Comparison of ENCODE assay signal across 8 cellular contexts in genomic region chr4:2962614-2963184, GRCh38. TPM values are rescaled to one million over a fixed set of nuclear protein-coding genes. Genes with fewer than 3 reads are reported as not detected.
DNase-seq lines count a peak whose midpoint lies in the region; ATAC-seq and TF ChIP-seq lines count a peak whose summit lies in the region.

No MANE protein-coding gene starts in this region.

- peak; percentile 45 for DNase-seq in CMK (ENCODE audit: low read depth)
- DNase-seq in SK-N-MC (ENCODE audit: low read depth, low spot score): no peak
- DNase-seq in effector memory CD4-positive, alpha-beta T cell: peak in 1 of 3 donors; percentile 22
- peak; percentile 91 for DNase-seq in mesenteric fat pad (ENCODE audit: low spot score)
- DNase-seq in uterus: no peak
- no peak for DNase-seq in retina

- H3K9me3 ChIP-seq in SK-N-MC (ENCODE audit: low read depth, low read length) (no peaks in the 10 kb centered on the region), uterus (no peaks in the 10 kb centered on the region)
- no peaks in the 10 kb centered on the region for H3K9me3 ChIP-seq in effector memory CD4-positive, alpha-beta T cell (ENCODE audit: control insufficient read depth, low read length)

- H3K9ac ChIP-seq in SK-N-MC (ENCODE audit: insufficient read length): peak overlapping the region; percentile 95

- no peak for TF ChIP-seq CTCF in uterus (IDR thresholded peaks at IDR 0.05)

- intact Hi-C loops in uterus (cut with DNase I; ENCODE audit: low total_unique reads): no loop called here

- no peaks in the 10 kb centered on the region for H3K27me3 ChIP-seq in effector memory CD4-positive, alpha-beta T cell (replicated peaks; ENCODE audit: control insufficient read depth, insufficient read depth, low read length, poor library complexity, severe bottlenecking)
- H3K27me3 ChIP-seq in uterus: no peaks in the 10 kb centered on the region

- peaks cover 15% of the 10 kb centered on the region for H3K4me1 ChIP-seq in effector memory CD4-positive, alpha-beta T cell (ENCODE audit: control insufficient read depth, insufficient read depth, low read length, poor library complexity, severe bottlenecking)
- H3K4me1 ChIP-seq in uterus: peaks cover 0 to 6% of the 10 kb centered on the region in 2 donors

- H3K4me3 ChIP-seq in SK-N-MC: peak overlapping the region; percentile 98
- H3K4me3 ChIP-seq in effector memory CD4-positive, alpha-beta T cell (ENCODE audit: insufficient read depth, low read depth, low read length, poor library complexity, severe bottlenecking): peak overlapping the region; percentile 78
- peak overlapping the region; percentile 70 to 86 for H3K4me3 ChIP-seq in uterus

- H3K27ac ChIP-seq in SK-N-MC (peak overlapping the region; percentile 70; the same call in 1 of the 2 replicates), uterus (peak overlapping the region; percentile 62 to 77)
- peak overlapping the region; percentile 83 for H3K27ac ChIP-seq in effector memory CD4-positive, alpha-beta T cell (ENCODE audit: insufficient read depth, low read length, poor library complexity, severe bottlenecking)

- peaks cover 18% of the 10 kb centered on the region for H3K36me3 ChIP-seq in SK-N-MC (ENCODE audit: insufficient read depth, low read length)
- H3K36me3 ChIP-seq in effector memory CD4-positive, alpha-beta T cell (ENCODE audit: control insufficient read depth, insufficient read depth, low read length): peaks cover 9% of the 10 kb centered on the region
- no peaks in the 10 kb centered on the region for H3K36me3 ChIP-seq in uterus

- no peak for TF ChIP-seq POLR2A in uterus (IDR thresholded peaks at IDR 0.05)

- ATAC-seq in GM19043 (IDR thresholded peaks at IDR 0.05; ENCODE audit: low read depth, unreplicated experiment) (peak; percentile 27), HG03280 (IDR thresholded peaks at IDR 0.05; ENCODE audit: unreplicated experiment) (peak; percentile 26)

RNA-seq across cellular contexts. Expression of gene NOP14, which starts 0.5 kb away (rescaled TPM):
- 37.5 TPM for total RNA-seq in mesenteric fat pad
- 10 to 100 TPM in 3 of 4 donors, 1 to 10 TPM in 1; 2.0 to 22.5 (median 13.0) TPM for total RNA-seq in uterus

RNA-seq across cellular contexts. Expression of gene GRK4, which starts 0.7 kb away (rescaled TPM):
- 6.0 TPM for total RNA-seq in mesenteric fat pad
- 1 to 10 TPM in 3 of 4 donors, not detected in 1; 1.0 to 9.4 (median 6.0) TPM for total RNA-seq in uterus

Comparison
In these comparisons a context has a peak if more than half of its experiments do, and no peak if none do; other contexts are left out.
1. DNase-seq: peak in CMK (single experiment) and mesenteric fat pad (single experiment); none in SK-N-MC (single experiment), uterus (0 of 2) and retina (single experiment).
2. Peak in every context shown above with its lines, with median percentiles within 50 percentile points of each other: H3K27ac ChIP-seq and H3K4me3 ChIP-seq.